18 cellular contexts compared by ENCODE assay signal in genomic region chr2:8132371-8132831, GRCh38.
DNase-seq lines count a peak whose midpoint lies in the region; ATAC-seq and TF ChIP-seq lines count a peak whose summit lies in the region.
"Had no signal": no experiment of that assay in that cellular context is flagged by ENCODE, and none has a peak within 500 bp of the region (broad histone marks: within the 10 kb centered on the region; RNA-seq: fewer than 3 reads in every experiment).

No MANE protein-coding gene starts in this region.

- no peak overlapping the region for H2BK5ac ChIP-seq in IMR-90 (ENCODE audit: low read depth, low read length, poor library complexity, severe bottlenecking)

- H3K56ac ChIP-seq in IMR-90 (ENCODE audit: extremely low read depth, insufficient read depth, low read length), result no peak overlapping the region

- peak overlapping the region; percentile 16 for H2AFZ ChIP-seq in IMR-90 (replicated peaks; ENCODE audit: low read length, poor library complexity)

- DNase-seq in AG20443 (ENCODE audit: low spot score) (peak; percentile 38), IMR-90 (no peak), neural crest cell (ENCODE audit: low read depth, low spot score) (no peak), NCI-H2081 (lab: John Stamatoyannopoulos, UW) (no peak), GF-D8 (lab: John Stamatoyannopoulos, UW) (no peak)
- no peak for DNase-seq in activated CD4-positive, alpha-beta T cell treated with anti-CD3 and anti-CD28 coated beads, Interleukin-2, amount 10 ng/mL, durations not matched to agents 7 days and 5 days
- DNase-seq: activated CD4-positive, alpha-beta memory T cell treated with anti-CD3 and anti-CD28 coated beads for 36 hours; esophagus squamous epithelium; Karpas-422; NCI-H2029 treated with DMSO at 0.1 percent for 48 hours; stimulated activated CD4-positive, alpha-beta T cell treated with anti-CD3 and anti-CD28 coated beads, Interleukin-15, amount 100 ng/mL, for 24 hours had no signal

- H4K20me1 ChIP-seq in IMR-90 (ENCODE audit: insufficient read depth, low read length), result no peaks in the 10 kb centered on the region

- no peak overlapping the region for H3K4ac ChIP-seq in IMR-90 (ENCODE audit: low read depth, low read length)

- H3K14ac ChIP-seq in IMR-90 (replicated peaks; ENCODE audit: low read depth, low read length), result no peak overlapping the region

- H3K27ac Mint-ChIP-seq in neural crest cell (ENCODE audit: unreplicated experiment), result no peak overlapping the region
- H3K27ac Mint-ChIP-seq in activated CD4-positive, alpha-beta T cell treated with anti-CD3 and anti-CD28 coated beads, Interleukin-2, amount 10 ng/mL, durations not matched to agents 7 days and 5 days, result no peak overlapping the region
- H3K27ac Mint-ChIP-seq: activated CD4-positive, alpha-beta memory T cell treated with anti-CD3 and anti-CD28 coated beads for 36 hours; activated T-helper 1 cell treated with anti-CD3 and anti-CD28 coated beads, Interleukin-12 subunit alpha, Interleukin-12 subunit beta, Interleukin-2, Interleukin-4 antibody, amounts not matched to agents 30 ng/mL and 10 ng/mL and 1 ng/mL, durations not matched to agents 14 hours and 24 hours and 36 hours; memory B cell had no signal

- peaks cover 10% of the 10 kb centered on the region for H3K36me3 Mint-ChIP-seq in neural crest cell (ENCODE audit: low read depth)
- no peaks in the 10 kb centered on the region for H3K36me3 Mint-ChIP-seq in activated CD4-positive, alpha-beta T cell treated with anti-CD3 and anti-CD28 coated beads, Interleukin-2, amount 10 ng/mL, durations not matched to agents 7 days and 5 days (ENCODE audit: low read depth)
- H3K36me3 Mint-ChIP-seq: activated CD4-positive, alpha-beta memory T cell treated with anti-CD3 and anti-CD28 coated beads for 36 hours; memory B cell had no signal

- peaks cover 6% of the 10 kb centered on the region for H3K9me3 Mint-ChIP-seq in neural crest cell
- peaks cover 8% of the 10 kb centered on the region for H3K9me3 Mint-ChIP-seq in activated CD4-positive, alpha-beta T cell treated with anti-CD3 and anti-CD28 coated beads, Interleukin-2, amount 10 ng/mL, durations not matched to agents 7 days and 5 days

- no peak overlapping the region for H4K91ac ChIP-seq in IMR-90 (ENCODE audit: insufficient read depth, low read depth, low read length)

- TF ChIP-seq CTCF in IMR-90 (conservative IDR thresholded peaks at IDR 0.05; ENCODE audit: low read depth, low read length), result no peak
- TF ChIP-seq CTCF in neural crest cell (conservative IDR thresholded peaks at IDR 0.05), result no peak

- H3K23ac ChIP-seq in IMR-90 (ENCODE audit: low read depth, low read length), result no peak overlapping the region

- H3K27ac ChIP-seq in IMR-90 (ENCODE audit: insufficient read depth, low read length) (no peak overlapping the region), cingulate gyrus (ENCODE audit: low read depth, low read length) (peak overlapping the region; percentile 8)
- H3K27ac ChIP-seq: coronary artery, esophagus squamous epithelium, SJSA1 had no signal

- no peak overlapping the region for H2BK20ac ChIP-seq in IMR-90 (ENCODE audit: low read depth, low read length)

- no peak for TF ChIP-seq POLR2A in IMR-90 (IDR thresholded peaks at IDR 0.05; ENCODE audit: low read depth, low read length)

- ATAC-seq in IMR-90 (ENCODE audit: low read depth) (no peak), HG02763 (IDR thresholded peaks at IDR 0.05; ENCODE audit: unreplicated experiment) (no peak)
- ATAC-seq: GM12878 had no signal

- peaks cover 18% of the 10 kb centered on the region for H3K4me1 Mint-ChIP-seq in neural crest cell
- peaks cover 3% of the 10 kb centered on the region for H3K4me1 Mint-ChIP-seq in activated CD4-positive, alpha-beta T cell treated with anti-CD3 and anti-CD28 coated beads, Interleukin-2, amount 10 ng/mL, durations not matched to agents 7 days and 5 days

- H3K9ac ChIP-seq in IMR-90 (ENCODE audit: low read depth, low read length), result no peak overlapping the region

- H4K5ac ChIP-seq in IMR-90 (ENCODE audit: low read depth, low read length), result no peak overlapping the region

- H2BK15ac ChIP-seq in IMR-90 (ENCODE audit: low read depth, low read length), result no peak overlapping the region

- H2AK9ac ChIP-seq in IMR-90 (replicated peaks; ENCODE audit: low read depth, low read length, poor library complexity), result no peak overlapping the region

- no peak overlapping the region for H4K8ac ChIP-seq in IMR-90 (ENCODE audit: low read depth in 2 of 2, low read length in 2 of 2)

- 82% methylated on average over 10 of the region's 13 CpGs; no CpG with 5 or more reads in 1 of the 2 experiments for WGBS in IMR-90 (ENCODE audit: extremely low coverage in 2 of 2, insufficient read length in 1 of 2), 2 experiments

- no peaks in the 10 kb centered on the region for H3K79me1 ChIP-seq in IMR-90 (ENCODE audit: low read depth in 1 of 2, low read length in 2 of 2)

- H3K9me3 ChIP-seq in IMR-90 (ENCODE audit: control insufficient read depth, insufficient read depth, low read length), result no peaks in the 10 kb centered on the region
- H3K9me3 ChIP-seq: esophagus squamous epithelium, SJSA1 had no signal

- H3K27me3 ChIP-seq in IMR-90 (ENCODE audit: control insufficient read depth, insufficient read depth, low read length), result no peaks in the 10 kb centered on the region
- H3K27me3 ChIP-seq: SJSA1 had no signal

- H3K27me3 Mint-ChIP-seq in neural crest cell (ENCODE audit: low read depth), result no peaks in the 10 kb centered on the region
- H3K27me3 Mint-ChIP-seq in activated CD4-positive, alpha-beta T cell treated with anti-CD3 and anti-CD28 coated beads, Interleukin-2, amount 10 ng/mL, durations not matched to agents 7 days and 5 days, result no peaks in the 10 kb centered on the region
- H3K27me3 Mint-ChIP-seq: activated CD4-positive, alpha-beta memory T cell treated with anti-CD3 and anti-CD28 coated beads for 36 hours had no signal

- H3K4me2 ChIP-seq in IMR-90 (ENCODE audit: low read depth, low read length), result no peak overlapping the region

- dilution Hi-C loops in IMR-90 (cut with HindIII; ENCODE audit: low sequenced_read_pairs, unreplicated experiment), result no loop called here

- no peaks in the 10 kb centered on the region for H3K36me3 ChIP-seq in IMR-90 (ENCODE audit: control insufficient read depth, insufficient read depth, low read length)
- H3K36me3 ChIP-seq: esophagus squamous epithelium, SJSA1 had no signal

- no peaks in the 10 kb centered on the region for H3K9me1 ChIP-seq in IMR-90 (ENCODE audit: insufficient read depth, low read length)

- CTCF ChIA-PET in IMR-90 (lab: Yijun Ruan, JAX), result no interaction called here
- CTCF ChIA-PET in activated CD4-positive, alpha-beta T cell treated with anti-CD3 and anti-CD28 coated beads, Interleukin-2, amount 10 ng/mL, durations not matched to agents 7 days and 5 days (lab: Charles Lee), result no interaction called here

- no peaks in the 10 kb centered on the region for H3K4me1 ChIP-seq in IMR-90 (ENCODE audit: control insufficient read depth, insufficient read depth, low read length)
- H3K4me1 ChIP-seq: esophagus squamous epithelium, SJSA1 had no signal

- no peak overlapping the region for H2AK5ac ChIP-seq in IMR-90 (ENCODE audit: low read depth, low read length)

- TF ChIP-seq RAD21 in IMR-90 (IDR thresholded peaks at IDR 0.05; ENCODE audit: low read length), result no peak

- POLR2A ChIA-PET in IMR-90 (lab: Charles Lee; ENCODE audit: unreplicated experiment), result no interaction called here
- POLR2A ChIA-PET in activated CD4-positive, alpha-beta T cell treated with anti-CD3 and anti-CD28 coated beads, Interleukin-2, amount 10 ng/mL, durations not matched to agents 7 days and 5 days (lab: Charles Lee), result no interaction called here

- no TSS peak for BruUV-seq in IMR-90 (replicated peaks; lab: Mats Ljungman, UMichigan)

- intact Hi-C loops in IMR-90 (cut with micrococcal nuclease), result no loop called here

- H2BK120ac ChIP-seq in IMR-90 (ENCODE audit: low read depth, low read length), result no peak overlapping the region

- no peak overlapping the region for H3K4me3 ChIP-seq in IMR-90 (ENCODE audit: insufficient read depth, low read depth, low read length)
- H3K4me3 ChIP-seq: coronary artery, esophagus squamous epithelium, GM12878, SJSA1 had no signal

- no peak overlapping the region for H3K18ac ChIP-seq in IMR-90 (ENCODE audit: low read depth, low read length)

- peak overlapping the region; percentile 71 for H3K4me3 Mint-ChIP-seq in neural crest cell
- no peak overlapping the region for H3K4me3 Mint-ChIP-seq in activated CD4-positive, alpha-beta T cell treated with anti-CD3 and anti-CD28 coated beads, Interleukin-2, amount 10 ng/mL, durations not matched to agents 7 days and 5 days
- H3K4me3 Mint-ChIP-seq: activated CD4-positive, alpha-beta memory T cell treated with anti-CD3 and anti-CD28 coated beads for 36 hours; activated T-helper 1 cell treated with anti-CD3 and anti-CD28 coated beads, Interleukin-12 subunit alpha, Interleukin-12 subunit beta, Interleukin-2, Interleukin-4 antibody, amounts not matched to agents 30 ng/mL and 10 ng/mL and 1 ng/mL, durations not matched to agents 14 hours and 24 hours and 36 hours; memory B cell had no signal

- in situ Hi-C loops in IMR-90 (cut with MboI; ENCODE audit: low sequenced_read_pairs), result no loop called here

TF ChIP-seq in IMR-90, 13 proteins besides CTCF, POLR2A, EP300 and RAD21:
- TF ChIP-seq NFE2L2 (IDR thresholded peaks at IDR 0.05; ENCODE audit: low read depth, low read length) (no peak), MAFK (IDR thresholded peaks at IDR 0.05; ENCODE audit: low read depth, low read length) (peak; percentile 39; the same call in 1 of the 2 replicates)
